In genomic region chr12:68067762-68068376, GRCh38 we compare ENCODE assay signal across 11 cellular contexts.
A peak's percentile ranks its signal among the peaks of the same experiment; 100 is the strongest.
DNase-seq lines count a peak whose midpoint lies in the region; ATAC-seq and TF ChIP-seq lines count a peak whose summit lies in the region.
"Had no signal": no experiment of that assay in that cellular context is flagged by ENCODE, and none has a peak within 500 bp of the region (broad histone marks: within the 10 kb centered on the region; RNA-seq: fewer than 3 reads in every experiment).

No MANE protein-coding gene starts in this region.

- H3K9me3 ChIP-seq in adipocyte (ENCODE audit: control insufficient read depth, low read length) = peaks cover 24% of the 10 kb centered on the region
- peaks cover 0 to 22% (median 18%) of the 10 kb centered on the region in 8 donors for H3K9me3 ChIP-seq in spleen
- H3K9me3 ChIP-seq: transverse colon had no signal

- no peak overlapping the region for H3K9ac ChIP-seq in adipocyte (ENCODE audit: low read length)

- ATAC-seq in left lobe of liver (peak; percentile 26), HG03469 (IDR thresholded peaks at IDR 0.05; ENCODE audit: unreplicated experiment) (no peak)
- ATAC-seq: naive thymus-derived CD4-positive, alpha-beta T cell had no signal

- TF ChIP-seq POLR2A in spleen (IDR thresholded peaks at IDR 0.05) = no peak

- WGBS in spleen, 5 donors = 85 to 94% (median 89%) methylated on average over 6 of the region's 6 CpGs

- no peaks in the 10 kb centered on the region for H3K36me3 ChIP-seq in adipocyte (ENCODE audit: control insufficient read depth, insufficient read depth, low read length, severe bottlenecking)
- no peaks in the 10 kb centered on the region for H3K36me3 ChIP-seq in spleen
- H3K36me3 ChIP-seq: transverse colon had no signal

- no peak overlapping the region for H3K27ac ChIP-seq in spleen
- H3K27ac ChIP-seq: transverse colon had no signal

- DNase-seq in DMS53 (lab: John Stamatoyannopoulos, UW) (peak; percentile 55), DMS53 treated with DMSO at 0.1 percent for 48 hours (lab: John Stamatoyannopoulos, UW; ENCODE audit: unreplicated experiment) (no peak), HT-29 (ENCODE audit: low spot score) (peak; percentile 3), adipocyte (ENCODE audit: low read depth) (peak; percentile 4), left lobe of liver (ENCODE audit: low spot score) (no peak), spleen (no peak)
- no peak for DNase-seq in activated T-cell treated with anti-CD3 and anti-CD28 coated beads, Interleukin-2, amount 50 U/mL, for 1 hour
- DNase-seq: activated CD8-positive, alpha-beta memory T cell treated with anti-CD3 and anti-CD28 coated beads, Interleukin-2, amount 50 U/mL, for 48 hours; naive thymus-derived CD4-positive, alpha-beta T cell; transverse colon had no signal

- H3K27me3 ChIP-seq in adipocyte (replicated peaks; ENCODE audit: control insufficient read depth, insufficient read depth, low read length) (peaks cover 12% of the 10 kb centered on the region), spleen (replicated peaks in 1 of 7) (no peaks in the 10 kb centered on the region)
- H3K27me3 ChIP-seq: transverse colon had no signal

- intact Hi-C loops in spleen (cut with DNase I; ENCODE audit: low total_unique reads) = no loop called here

- H3K4me3 ChIP-seq in adipocyte (ENCODE audit: low read length) (no peak overlapping the region), spleen (no peak overlapping the region)
- H3K4me3 ChIP-seq: transverse colon had no signal

- TF ChIP-seq CTCF in spleen (IDR thresholded peaks at IDR 0.05 in 8 of 11, conservative IDR thresholded peaks at IDR 0.05 in 3 of 11) = no peak

- H3K4me1 ChIP-seq in adipocyte (ENCODE audit: control insufficient read depth, insufficient read depth, low read length) = no peaks in the 10 kb centered on the region
- peaks cover 0 to 18% (median 0%) of the 10 kb centered on the region in 6 donors for H3K4me1 ChIP-seq in spleen
- H3K4me1 ChIP-seq: transverse colon had no signal

Comparison
In these comparisons a context has a peak if more than half of its experiments do, and no peak if none do; other contexts are left out.
1. DNase-seq: peak in DMS53 (single experiment), HT-29 (single experiment) and adipocyte (single experiment); none in DMS53 treated with DMSO at 0.1 percent for 48 hours (single experiment), left lobe of liver (single experiment), activated T-cell treated with anti-CD3 and anti-CD28 coated beads, Interleukin-2, amount 50 U/mL, for 1 hour (single experiment) and spleen (single experiment).